Comparison of ENCODE assay signal across 34 cellular contexts in genomic region chr20:35529552-35529951, GRCh38. TPM values are rescaled to one million over a fixed set of nuclear protein-coding genes. Genes with fewer than 3 reads are reported as not detected.
"Had no signal": no experiment of that assay in that cellular context is flagged by ENCODE, and none has a peak within 500 bp of the region (broad histone marks: within the 10 kb centered on the region; RNA-seq: fewer than 3 reads in every experiment).

Gene C20orf173 (minus strand): TSS chr20:35529652. CDS start chr20:35529373, 279 bp downstream.

- H3K4me1 Mint-ChIP-seq: activated B cell treated with CpG ODN at 0.5 μM for 24 hours; activated CD4-positive, alpha-beta memory T cell treated with anti-CD3 and anti-CD28 coated beads, Interleukin-2, amount 10 ng/mL, durations not matched to agents 7 days and 5 days; activated naive CD4-positive, alpha-beta T cell treated with anti-CD3 and anti-CD28 coated beads, Interleukin-2, amount 50 U/mL, for 24 hours; activated naive CD8-positive, alpha-beta T cell treated with anti-CD3 and anti-CD28 coated beads for 36 hours; activated naive CD8-positive, alpha-beta T cell treated with anti-CD3 and anti-CD28 coated beads, Interleukin-2, amount 50 U/mL, for 24 hours; activated T-helper 17 cell treated with anti-CD3 and anti-CD28 coated beads, Interleukin-2, amount 50 U/mL, for 72 hours; T-helper 17 cell had no signal

- DNase-seq: activated B cell treated with CpG ODN at 0.5 μM for 24 hours; activated CD4-positive, alpha-beta memory T cell treated with anti-CD3 and anti-CD28 coated beads, Interleukin-2, amount 10 ng/mL, durations not matched to agents 7 days and 5 days; activated CD4-positive, alpha-beta T cell treated with anti-CD3 and anti-CD28 coated beads for 48 hours; activated CD8-positive, alpha-beta memory T cell treated with anti-CD3 and anti-CD28 coated beads, Interleukin-2, amount 50 U/mL, for 48 hours; activated effector memory CD4-positive, alpha-beta T cell treated with Interleukin-2 at 50 U/mL for 16 hours; activated gamma-delta T cell treated with Interleukin-2 at 50 U/mL for 16 hours; activated naive CD4-positive, alpha-beta T cell treated with Interleukin-2 at 50 U/mL for 16 hours; activated naive CD8-positive, alpha-beta T cell treated with anti-CD3 and anti-CD28 coated beads for 36 hours; activated naive CD8-positive, alpha-beta T cell treated with anti-CD3 and anti-CD28 coated beads, Interleukin-2, amount 50 U/mL, for 24 hours; activated T-cell treated with anti-CD3 and anti-CD28 coated beads for 4 hours; activated T-cell treated with anti-CD3 and anti-CD28 coated beads, Interleukin-2, amount 50 U/mL, for 24 hours; adrenal gland; amygdala; body of pancreas; cortex of kidney; dermis blood vessel endothelial cell; effector CD4-positive, alpha-beta T cell; effector memory CD8-positive, alpha-beta T cell; erythroblast; foreskin keratinocyte; gastrocnemius medialis; glutamatergic neuron; T-helper 1 cell; T-helper 17 cell; T1000; WERI-Rb-1 had no signal

- ATAC-seq: activated CD4-positive, CD25-positive, alpha-beta regulatory T cell treated with anti-CD3 and anti-CD28 coated beads, Interleukin-2, amount 50 U/mL, for 24 hours; activated naive CD8-positive, alpha-beta T cell treated with anti-CD3 and anti-CD28 coated beads, Interleukin-2, amount 50 U/mL, for 24 hours; activated T-helper 17 cell treated with anti-CD3 and anti-CD28 coated beads, Interleukin-2, amount 50 U/mL, for 72 hours; body of pancreas; effector memory CD8-positive, alpha-beta T cell; foreskin keratinocyte; gastrocnemius medialis; T-helper 17 cell had no signal

- H3K27ac Mint-ChIP-seq: activated B cell treated with CpG ODN at 0.5 μM for 24 hours; activated CD4-positive, alpha-beta memory T cell treated with anti-CD3 and anti-CD28 coated beads, Interleukin-2, amount 10 ng/mL, durations not matched to agents 7 days and 5 days; activated naive CD4-positive, alpha-beta T cell treated with anti-CD3 and anti-CD28 coated beads, Interleukin-2, amount 50 U/mL, for 24 hours; activated naive CD8-positive, alpha-beta T cell treated with anti-CD3 and anti-CD28 coated beads for 36 hours; activated naive CD8-positive, alpha-beta T cell treated with anti-CD3 and anti-CD28 coated beads, Interleukin-2, amount 50 U/mL, for 24 hours; activated T-cell treated with anti-CD3 and anti-CD28 coated beads, Interleukin-2, amount 50 U/mL, for 24 hours; activated T-helper 17 cell treated with anti-CD3 and anti-CD28 coated beads, Interleukin-2, amount 50 U/mL, for 72 hours; T-helper 17 cell; T-helper 2 cell treated with Interferon-gamma antibody and Interleukin-4, amounts not matched to agents 5 μg/mL and 100 μg/mL, for 36 hours had no signal

- H3K4me3 Mint-ChIP-seq: activated B cell treated with CpG ODN at 0.5 μM for 24 hours; activated CD4-positive, alpha-beta memory T cell treated with anti-CD3 and anti-CD28 coated beads, Interleukin-2, amount 10 ng/mL, durations not matched to agents 7 days and 5 days; activated naive CD4-positive, alpha-beta T cell treated with anti-CD3 and anti-CD28 coated beads, Interleukin-2, amount 50 U/mL, for 24 hours; activated naive CD8-positive, alpha-beta T cell treated with anti-CD3 and anti-CD28 coated beads for 36 hours; activated naive CD8-positive, alpha-beta T cell treated with anti-CD3 and anti-CD28 coated beads, Interleukin-2, amount 50 U/mL, for 24 hours; activated T-cell treated with anti-CD3 and anti-CD28 coated beads, Interleukin-2, amount 50 U/mL, for 24 hours; activated T-helper 17 cell treated with anti-CD3 and anti-CD28 coated beads, Interleukin-2, amount 50 U/mL, for 72 hours; effector memory CD8-positive, alpha-beta T cell; T-helper 17 cell; T-helper 2 cell treated with Interferon-gamma antibody and Interleukin-4, amounts not matched to agents 5 μg/mL and 100 μg/mL, for 36 hours had no signal

- H3K36me3 ChIP-seq: adrenal gland, esophagus muscularis mucosa, gastrocnemius medialis, WERI-Rb-1 had no signal

- H3K9me3 Mint-ChIP-seq: activated B cell treated with CpG ODN at 0.5 μM for 24 hours; activated CD4-positive, alpha-beta memory T cell treated with anti-CD3 and anti-CD28 coated beads, Interleukin-2, amount 10 ng/mL, durations not matched to agents 7 days and 5 days; activated naive CD4-positive, alpha-beta T cell treated with anti-CD3 and anti-CD28 coated beads, Interleukin-2, amount 50 U/mL, for 24 hours; activated naive CD8-positive, alpha-beta T cell treated with anti-CD3 and anti-CD28 coated beads for 36 hours; activated naive CD8-positive, alpha-beta T cell treated with anti-CD3 and anti-CD28 coated beads, Interleukin-2, amount 50 U/mL, for 24 hours; activated T-cell treated with anti-CD3 and anti-CD28 coated beads, Interleukin-2, amount 50 U/mL, for 24 hours; activated T-helper 17 cell treated with anti-CD3 and anti-CD28 coated beads, Interleukin-2, amount 50 U/mL, for 72 hours; effector memory CD8-positive, alpha-beta T cell; T-helper 2 cell treated with Interferon-gamma antibody and Interleukin-4, amounts not matched to agents 5 μg/mL and 100 μg/mL, for 36 hours had no signal

- H3K36me3 Mint-ChIP-seq: activated naive CD4-positive, alpha-beta T cell treated with anti-CD3 and anti-CD28 coated beads, Interleukin-2, amount 50 U/mL, for 24 hours; activated naive CD8-positive, alpha-beta T cell treated with anti-CD3 and anti-CD28 coated beads for 36 hours had no signal

- H3K27ac ChIP-seq: adrenal gland, body of pancreas, esophagus muscularis mucosa, foreskin keratinocyte, gastrocnemius medialis, WERI-Rb-1 had no signal

- H3K9me3 ChIP-seq: adrenal gland, body of pancreas, esophagus muscularis mucosa, gastrocnemius medialis had no signal

- H3K27me3 ChIP-seq: adrenal gland, body of pancreas, esophagus muscularis mucosa, foreskin keratinocyte, gastrocnemius medialis had no signal

- H3K27me3 Mint-ChIP-seq: activated B cell treated with CpG ODN at 0.5 μM for 24 hours; activated CD4-positive, alpha-beta memory T cell treated with anti-CD3 and anti-CD28 coated beads, Interleukin-2, amount 10 ng/mL, durations not matched to agents 7 days and 5 days; activated naive CD4-positive, alpha-beta T cell treated with anti-CD3 and anti-CD28 coated beads, Interleukin-2, amount 50 U/mL, for 24 hours; activated naive CD8-positive, alpha-beta T cell treated with anti-CD3 and anti-CD28 coated beads for 36 hours; activated naive CD8-positive, alpha-beta T cell treated with anti-CD3 and anti-CD28 coated beads, Interleukin-2, amount 50 U/mL, for 24 hours; activated T-cell treated with anti-CD3 and anti-CD28 coated beads, Interleukin-2, amount 50 U/mL, for 24 hours; activated T-helper 17 cell treated with anti-CD3 and anti-CD28 coated beads, Interleukin-2, amount 50 U/mL, for 72 hours; effector memory CD8-positive, alpha-beta T cell; T-helper 17 cell had no signal

- FAIRE-seq: colon had no signal

- H3K4me3 ChIP-seq: adrenal gland, body of pancreas, esophagus muscularis mucosa, gastrocnemius medialis had no signal

- H3K4me1 ChIP-seq: adrenal gland, body of pancreas, esophagus muscularis mucosa, foreskin keratinocyte, gastrocnemius medialis had no signal

RNA-seq across cellular contexts. Expression of gene C20orf173, which starts in this region (rescaled TPM):
- total RNA-seq: activated B cell treated with CpG ODN at 0.5 μM for 24 hours; activated CD4-positive, alpha-beta memory T cell treated with anti-CD3 and anti-CD28 coated beads, Interleukin-2, amount 10 ng/mL, durations not matched to agents 7 days and 5 days; activated naive CD8-positive, alpha-beta T cell treated with anti-CD3 and anti-CD28 coated beads for 36 hours; activated T-helper 17 cell treated with anti-CD3 and anti-CD28 coated beads, Interleukin-2, amount 50 U/mL, for 72 hours; adrenal gland; aorta; body of pancreas; chondrocyte; dermis blood vessel endothelial cell; esophagus muscularis mucosa; foreskin keratinocyte; gastrocnemius medialis; T-helper 17 cell had no signal
- polyA plus RNA-seq: adrenal gland, aorta, foreskin keratinocyte had no signal
